ENCODE assay signal across 1 cellular context in genomic region chr17:8250101-8250500, GRCh38.
TF ChIP-seq lines count a peak whose summit lies in the region.

No MANE protein-coding gene starts in this region.

TF ChIP-seq in H1, 55 proteins besides CTCF, POLR2A, EP300 and RAD21:
- no peak for TF ChIP-seq SUZ12 (IDR thresholded peaks at IDR 0.05; ENCODE audit: low read length)
- TF ChIP-seq HDAC2 (IDR thresholded peaks at IDR 0.05; ENCODE audit: borderline replicate concordance in 1 of 2, low read depth in 2 of 2, low read length in 2 of 2): no peak
- TF ChIP-seq JUND (IDR thresholded peaks at IDR 0.05; ENCODE audit: low read length): no peak
- no peak for TF ChIP-seq YY1 (IDR thresholded peaks at IDR 0.05; ENCODE audit: low read depth, low read length)
- no peak for TF ChIP-seq MAX (IDR thresholded peaks at IDR 0.05)
- TF ChIP-seq TAF1 (IDR thresholded peaks at IDR 0.05; ENCODE audit: low read depth, low read length): no peak
- no peak for TF ChIP-seq MAFK (IDR thresholded peaks at IDR 0.05; ENCODE audit: low read depth, low read length)
- no peak for TF ChIP-seq CTBP2 (IDR thresholded peaks at IDR 0.05; ENCODE audit: borderline replicate concordance, insufficient read depth, insufficient read length, low read length)
- no peak for TF ChIP-seq SAP30 (IDR thresholded peaks at IDR 0.05; ENCODE audit: insufficient read depth, insufficient replicate concordance, low read length)
- no peak for TF ChIP-seq RFX5 (IDR thresholded peaks at IDR 0.05; ENCODE audit: borderline replicate concordance, low read depth, low read length)
- no peak for TF ChIP-seq KDM4A (IDR thresholded peaks at IDR 0.05; ENCODE audit: low read depth, low read length, severe bottlenecking)
- no peak for TF ChIP-seq ATF3 (IDR thresholded peaks at IDR 0.05; ENCODE audit: insufficient read depth, low read depth, low read length)
